ENCODE assay signal across 13 cellular contexts in the genomic region with DNA sequence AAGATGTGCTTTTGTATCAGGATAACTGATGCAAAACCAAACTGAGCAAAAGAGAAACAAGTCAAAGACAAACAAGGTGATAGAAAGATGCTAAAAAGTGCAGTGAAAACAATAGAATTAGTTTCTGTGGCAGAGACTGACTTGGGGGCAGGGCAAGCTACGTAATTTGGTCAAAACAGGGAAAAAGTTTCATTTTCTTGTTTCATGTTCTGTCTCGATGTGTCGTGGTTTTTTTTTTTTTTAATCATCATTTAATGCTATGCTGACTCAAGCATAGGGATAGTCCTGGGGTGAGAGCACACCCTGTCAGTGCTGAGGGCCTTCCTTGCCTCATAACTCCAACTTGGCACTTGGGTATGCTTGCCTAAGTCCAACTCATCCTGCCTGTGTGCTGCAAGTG.
DNase-seq lines count a peak whose midpoint lies in the region; ATAC-seq and TF ChIP-seq lines count a peak whose summit lies in the region.
"Had no signal": no experiment of that assay in that cellular context is flagged by ENCODE, and none has a peak within 500 bp of the region (broad histone marks: within the 10 kb centered on the region; RNA-seq: fewer than 3 reads in every experiment).

No MANE protein-coding gene starts in this region.

- intact Hi-C loops in colonic mucosa (cut with DNase I), result no loop called here

- TF ChIP-seq CTCF in colonic mucosa (IDR thresholded peaks at IDR 0.05), result no peak

- no peak overlapping the region for H3K27ac ChIP-seq in colonic mucosa

- H3K36me3 ChIP-seq in colonic mucosa, result no peaks in the 10 kb centered on the region

- H3K9ac ChIP-seq in colonic mucosa (ENCODE audit: low read depth in 2 of 2, low read length in 2 of 2), result no peak overlapping the region

- DNase-seq in kidney tubule cell (ENCODE audit: low spot score), result no peak
- DNase-seq in stimulated activated naive CD4-positive, alpha-beta T cell (lab: John Stamatoyannopoulos, UW), result no peak
- DNase-seq in colonic mucosa, result no peak
- DNase-seq in middle frontal gyrus (ENCODE audit: extremely low spot score, low spot score), result no peak
- DNase-seq: activated naive CD8-positive, alpha-beta T cell treated with anti-CD3 and anti-CD28 coated beads, Interleukin-2, amount 10 ng/mL, durations not matched to agents 7 days and 5 days; dermis blood vessel endothelial cell; head of caudate nucleus had no signal

- no peak overlapping the region for H3K4me3 ChIP-seq in colonic mucosa

- ATAC-seq in GM18498 (IDR thresholded peaks at IDR 0.05; ENCODE audit: unreplicated experiment) (peak; percentile 85), GM19397 (IDR thresholded peaks at IDR 0.05; ENCODE audit: unreplicated experiment) (peak; percentile 66), HG02852 (IDR thresholded peaks at IDR 0.05; ENCODE audit: unreplicated experiment) (peak; percentile 85), HG03565 (IDR thresholded peaks at IDR 0.05; ENCODE audit: unreplicated experiment) (peak; percentile 70)
- ATAC-seq: Right ventricle myocardium inferior, sciatic nerve had no signal

- H3K27me3 ChIP-seq in colonic mucosa, result no peaks in the 10 kb centered on the region

- no peaks in the 10 kb centered on the region for H3K9me3 ChIP-seq in colonic mucosa

- no peaks in the 10 kb centered on the region for H3K4me1 ChIP-seq in colonic mucosa
